In genomic region chr16:1705688-1706385, GRCh38 we compare ENCODE assay signal across 8 cellular contexts. TPM values are rescaled to one million over a fixed set of nuclear protein-coding genes. Genes with fewer than 3 reads are reported as not detected.
DNase-seq lines count a peak whose midpoint lies in the region; ATAC-seq and TF ChIP-seq lines count a peak whose summit lies in the region.

Gene MAPK8IP3 (plus strand): TSS chr16:1706195. CDS start chr16:1706340, 145 bp downstream.

- TF ChIP-seq POLR2A in lower leg skin (IDR thresholded peaks at IDR 0.05), result peak in 1 of 2 donors; percentile 36

- H3K9me3 Mint-ChIP-seq in CD14-positive monocyte, result no peaks in the 10 kb centered on the region

- peak within 1 kb of the TSS; percentile 64 for H3K4me3 ChIP-seq in lower leg skin (ENCODE audit: low read depth, poor library complexity, severe bottlenecking)

- peak; percentile 95 for TF ChIP-seq CTCF in CD14-positive monocyte (IDR thresholded peaks at IDR 0.05)
- TF ChIP-seq CTCF in lower leg skin (IDR thresholded peaks at IDR 0.05), result peak in 2 of 3 donors; percentile 8 to 68

- no peaks in the 10 kb centered on the region for H3K27me3 Mint-ChIP-seq in CD14-positive monocyte (ENCODE audit: low read depth in 3 of 3)

- 0% methylated on average over 38 to 39 of the region's 79 CpGs for WGBS in lower leg skin, 2 donors

- H3K4me3 Mint-ChIP-seq in CD14-positive monocyte, result peak within 1 kb of the TSS; percentile 96 to 99

- DNase-seq in CD14-positive monocyte (ENCODE audit: low spot score), result peak; percentile 90
- peak; percentile 96 for DNase-seq in NCI-H69 (lab: John Stamatoyannopoulos, UW)
- peak; percentile 88 to 89 for DNase-seq in activated CD4-positive, alpha-beta T cell treated with anti-CD3 and anti-CD28 coated beads, Interleukin-2, amount 50 U/mL, for 4 hours
- DNase-seq in dermis microvascular lymphatic vessel endothelial cell (ENCODE audit: low read depth in 2 of 2), result peak; percentile 67 to 90
- peak; percentile 85 to 98 for DNase-seq in lower leg skin (ENCODE audit: low spot score in 2 of 2)
- peak; percentile 89 to 98 for DNase-seq in stimulated activated CD4-positive, alpha-beta T cell treated with anti-CD3 and anti-CD28 coated beads, Interleukin-4, amount 100 ng/mL, for 4 hours

- H3K4me1 Mint-ChIP-seq in CD14-positive monocyte, result peaks cover 37% of the 10 kb centered on the region

- peaks cover 17 to 33% of the 10 kb centered on the region in 2 donors for H3K36me3 Mint-ChIP-seq in CD14-positive monocyte

- intact Hi-C loops in CD14-positive monocyte (cut with micrococcal nuclease) (loop anchor here (1.0 to 10.0 kb wide), 5 partner anchors 69 to 327 kb away; partner anchors contain the start of genes CRAMP1 (in 1 of the 2), EME2 (in 1 of the 2), IFT140 (in 1 of the 2) and MRPS34 (in 1 of the 2)), lower leg skin (cut with DNase I; ENCODE audit: low total_unique reads) (no loop called here)

- H3K27ac Mint-ChIP-seq in CD14-positive monocyte, result peak within 1 kb of the TSS; percentile 91 to 100 (median 98)

- ATAC-seq in GM19351 (IDR thresholded peaks at IDR 0.05; ENCODE audit: unreplicated experiment) (peak; percentile 72), HG03520 (IDR thresholded peaks at IDR 0.05; ENCODE audit: unreplicated experiment) (peak; percentile 62)

RNA-seq across cellular contexts. Expression of gene MAPK8IP3, which starts in this region (rescaled TPM):
- polyA plus RNA-seq in CD14-positive monocyte, result 1 to 10 TPM; 1.1 to 2.1 TPM
- 13.9 and 25.7 TPM in 2 replicates for total RNA-seq in dermis microvascular lymphatic vessel endothelial cell
- total RNA-seq in lower leg skin, result 10 to 100 TPM; 59.9 to 95.8 (median 62.9) TPM

Comparison
In these comparisons a context has a peak if more than half of its experiments do, and no peak if none do; other contexts are left out.
1. Peak in every context shown above with its lines: DNase-seq, ATAC-seq and H3K4me3 ChIP-seq.